ENCODE assay signal across 8 cellular contexts in the genomic region with DNA sequence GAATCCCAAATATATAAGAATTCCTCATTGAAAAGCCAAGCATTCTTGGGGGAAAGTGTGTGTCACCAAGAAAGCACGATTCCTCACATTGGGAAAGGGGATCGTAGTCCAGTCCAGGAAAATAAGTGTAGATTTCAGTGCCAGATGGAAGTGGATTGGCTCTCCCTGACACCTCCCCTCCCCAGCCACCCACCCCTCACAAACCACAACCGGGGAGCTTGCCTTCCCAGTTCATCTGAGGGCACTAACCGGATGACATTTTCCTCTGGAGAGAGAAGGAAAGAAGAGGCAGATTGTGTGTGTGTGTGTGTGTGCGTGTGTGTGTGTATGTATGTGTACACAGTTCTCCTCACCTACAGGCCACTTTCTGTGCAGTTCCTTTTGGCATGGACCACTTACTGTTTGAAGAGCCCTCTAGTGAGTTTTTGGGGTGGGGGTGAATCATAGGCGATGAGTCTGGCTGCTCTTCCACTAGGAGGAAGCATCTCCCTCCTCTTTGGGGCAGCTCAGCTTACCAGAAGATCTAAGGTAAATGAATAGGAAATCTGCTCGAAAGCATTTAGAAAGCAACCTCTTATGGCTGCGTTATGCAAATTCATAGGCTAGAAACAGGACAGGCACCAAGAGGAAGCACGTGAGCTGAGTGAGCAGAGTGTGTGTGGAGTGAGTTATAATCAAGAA. TPM values are rescaled to one million over a fixed set of nuclear protein-coding genes. Genes with fewer than 3 reads are reported as not detected.
DNase-seq lines count a peak whose midpoint lies in the region; ATAC-seq and TF ChIP-seq lines count a peak whose summit lies in the region.

No MANE protein-coding gene starts in this region.

- no peak for TF ChIP-seq EP300 in SK-N-SH (IDR thresholded peaks at IDR 0.05; ENCODE audit: borderline replicate concordance in 1 of 2, low read depth in 1 of 2, low read length in 1 of 2)

- no peak overlapping the region for H2AFZ ChIP-seq in SK-N-SH (ENCODE audit: low read depth)

- H3K4me2 ChIP-seq in SK-N-SH = no peak overlapping the region

- no peak for DNase-seq in SK-N-SH
- peak; percentile 56 for DNase-seq in dedifferentiated amniotic fluid mesenchymal stem cell (ENCODE audit: extremely low spot score)
- DNase-seq in retinal pigment epithelial cell (ENCODE audit: low read depth) = no peak
- DNase-seq in HEK293T (ENCODE audit: extremely low spot score) = no peak
- no peak for DNase-seq in stimulated activated CD4-positive, alpha-beta T cell treated with anti-CD3 and anti-CD28 coated beads, Interleukin-12 subunit alpha, Interleukin-12 subunit beta, amount 100 ng/mL, for 4 hours
- no peak for DNase-seq in ACHN

- CTCF ChIA-PET in SK-N-SH (lab: Yijun Ruan, JAX) (interaction anchor here (1.1 kb wide), 2 partner anchors 19 to 451 kb away, joined by 3 read pairs; no protein-coding TSS in a partner anchor), HEK293T (lab: Yijun Ruan, JAX) (interaction anchor here (1.0 kb wide), 1 partner anchor 171 kb away, joined by 3 read pairs; no protein-coding TSS in a partner anchor)

- H3K9me2 ChIP-seq in SK-N-SH = no peaks in the 10 kb centered on the region

- no peaks in the 10 kb centered on the region for H3K79me2 ChIP-seq in SK-N-SH (ENCODE audit: insufficient read depth)

- in situ Hi-C loops in ACHN (cut with HindIII; ENCODE audit: low pct_ligation_motif_present, low pct_unique_long_range_greater_than_20kb, low sequenced_read_pairs) = no loop called here

- no peak overlapping the region for H3K27ac ChIP-seq in SK-N-SH (ENCODE audit: low read depth in 2 of 2, low read length in 1 of 2)

- 0 out of 2 replicates have a peak, but pooled peaks have one; percentile 12 for TF ChIP-seq RAD21 in SK-N-SH (IDR thresholded peaks at IDR 0.05; ENCODE audit: low read length)

- H3K4me3 ChIP-seq in SK-N-SH (ENCODE audit: low read depth in 2 of 2, low read length in 1 of 2) (no peak overlapping the region), retinal pigment epithelial cell (ENCODE audit: low read length) (no peak overlapping the region)

- 46% methylated on average over 9 of the region's 9 CpGs for WGBS in SK-N-SH (ENCODE audit: low lambda C conversion rate)

- TF ChIP-seq CTCF in SK-N-SH (IDR thresholded peaks at IDR 0.05) = no peak
- peak; percentile 21 for TF ChIP-seq CTCF in retinal pigment epithelial cell (conservative IDR thresholded peaks at IDR 0.05; ENCODE audit: low read depth, low read length)

- no peak overlapping the region for H3K9ac ChIP-seq in SK-N-SH

- H3K27me3 ChIP-seq in SK-N-SH (ENCODE audit: insufficient read depth) = no peaks in the 10 kb centered on the region

- no peaks in the 10 kb centered on the region for H3K9me3 ChIP-seq in SK-N-SH

- no peaks in the 10 kb centered on the region for H3F3A ChIP-seq in SK-N-SH (replicated peaks; ENCODE audit: insufficient read depth)

- no peaks in the 10 kb centered on the region; a peak in 1 of 4 replicates for H3K4me1 ChIP-seq in SK-N-SH (ENCODE audit: control insufficient read depth in 1 of 2, insufficient read depth in 2 of 2, low read depth in 1 of 2, low read length in 1 of 2)

- ATAC-seq in SK-N-SH treated with all-trans-retinoic acid at 6 μM for 48 hours (no peak), HG03354 (IDR thresholded peaks at IDR 0.05; ENCODE audit: poor library complexity, severe bottlenecking, unreplicated experiment) (peak; percentile 94)

- no peaks in the 10 kb centered on the region for H3K36me3 ChIP-seq in SK-N-SH (replicated peaks in 1 of 2; ENCODE audit: control insufficient read depth in 1 of 2, insufficient read depth in 2 of 2, low read length in 1 of 2)

- no peaks in the 10 kb centered on the region for H4K20me1 ChIP-seq in SK-N-SH (ENCODE audit: insufficient read depth)

- POLR2A ChIA-PET in SK-N-SH (lab: Yijun Ruan, JAX) = interaction anchor here (0.8 kb wide), 1 partner anchor 95 kb away, joined by 3 read pairs; no protein-coding TSS in a partner anchor
- POLR2A ChIA-PET in HEK293T (lab: Yijun Ruan, JAX) = no interaction called here

TF ChIP-seq in SK-N-SH, 30 proteins besides CTCF, POLR2A, EP300 and RAD21 (continues in another document):
- TF ChIP-seq ELF1 (IDR thresholded peaks at IDR 0.05) (no peak), TAF1 (IDR thresholded peaks at IDR 0.05; ENCODE audit: borderline replicate concordance, low read depth, low read length) (no peak)
- TF ChIP-seq, protein P1, sequence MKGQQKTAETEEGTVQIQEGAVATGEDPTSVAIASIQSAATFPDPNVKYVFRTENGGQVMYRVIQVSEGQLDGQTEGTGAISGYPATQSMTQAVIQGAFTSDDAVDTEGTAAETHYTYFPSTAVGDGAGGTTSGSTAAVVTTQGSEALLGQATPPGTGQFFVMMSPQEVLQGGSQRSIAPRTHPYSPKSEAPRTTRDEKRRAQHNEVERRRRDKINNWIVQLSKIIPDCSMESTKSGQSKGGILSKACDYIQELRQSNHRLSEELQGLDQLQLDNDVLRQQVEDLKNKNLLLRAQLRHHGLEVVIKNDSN (IDR thresholded peaks at IDR 0.05; ENCODE audit: borderline replicate concordance, low read depth) = no peak
- TF ChIP-seq, protein P2, sequence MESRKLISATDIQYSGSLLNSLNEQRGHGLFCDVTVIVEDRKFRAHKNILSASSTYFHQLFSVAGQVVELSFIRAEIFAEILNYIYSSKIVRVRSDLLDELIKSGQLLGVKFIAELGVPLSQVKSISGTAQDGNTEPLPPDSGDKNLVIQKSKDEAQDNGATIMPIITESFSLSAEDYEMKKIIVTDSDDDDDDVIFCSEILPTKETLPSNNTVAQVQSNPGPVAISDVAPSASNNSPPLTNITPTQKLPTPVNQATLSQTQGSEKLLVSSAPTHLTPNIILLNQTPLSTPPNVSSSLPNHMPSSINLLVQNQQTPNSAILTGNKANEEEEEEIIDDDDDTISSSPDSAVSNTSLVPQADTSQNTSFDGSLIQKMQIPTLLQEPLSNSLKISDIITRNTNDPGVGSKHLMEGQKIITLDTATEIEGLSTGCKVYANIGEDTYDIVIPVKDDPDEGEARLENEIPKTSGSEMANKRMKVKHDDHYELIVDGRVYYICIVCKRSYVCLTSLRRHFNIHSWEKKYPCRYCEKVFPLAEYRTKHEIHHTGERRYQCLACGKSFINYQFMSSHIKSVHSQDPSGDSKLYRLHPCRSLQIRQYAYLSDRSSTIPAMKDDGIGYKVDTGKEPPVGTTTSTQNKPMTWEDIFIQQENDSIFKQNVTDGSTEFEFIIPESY (IDR thresholded peaks at IDR 0.05; ENCODE audit: borderline replicate concordance, low read depth) = no peak

TF ChIP-seq in SK-N-SH treated with all-trans-retinoic acid at 6 μM for 48 hours, 23 proteins besides CTCF, POLR2A, EP300 and RAD21 (continues in another document):
- no peak for TF ChIP-seq TCF4 (CRISPR knock-in tag; IDR thresholded peaks at IDR 0.05; ENCODE audit: borderline replicate concordance)
- TF ChIP-seq ISL1 (CRISPR knock-in tag; IDR thresholded peaks at IDR 0.05) = no peak
- TF ChIP-seq, protein P3, sequence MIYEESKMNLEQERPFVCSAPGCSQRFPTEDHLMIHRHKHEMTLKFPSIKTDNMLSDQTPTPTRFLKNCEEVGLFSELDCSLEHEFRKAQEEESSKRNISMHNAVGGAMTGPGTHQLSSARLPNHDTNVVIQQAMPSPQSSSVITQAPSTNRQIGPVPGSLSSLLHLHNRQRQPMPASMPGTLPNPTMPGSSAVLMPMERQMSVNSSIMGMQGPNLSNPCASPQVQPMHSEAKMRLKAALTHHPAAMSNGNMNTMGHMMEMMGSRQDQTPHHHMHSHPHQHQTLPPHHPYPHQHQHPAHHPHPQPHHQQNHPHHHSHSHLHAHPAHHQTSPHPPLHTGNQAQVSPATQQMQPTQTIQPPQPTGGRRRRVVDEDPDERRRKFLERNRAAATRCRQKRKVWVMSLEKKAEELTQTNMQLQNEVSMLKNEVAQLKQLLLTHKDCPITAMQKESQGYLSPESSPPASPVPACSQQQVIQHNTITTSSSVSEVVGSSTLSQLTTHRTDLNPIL (CRISPR knock-in tag; IDR thresholded peaks at IDR 0.05; ENCODE audit: low read depth) = no peak

TF ChIP-seq in HEK293T, 16 proteins besides CTCF, POLR2A, EP300 and RAD21:
- TF ChIP-seq L3MBTL2 (conservative IDR thresholded peaks at IDR 0.05) = no peak
- no peak for TF ChIP-seq SP1 (IDR thresholded peaks at IDR 0.05)
- no peak for TF ChIP-seq SUZ12 (IDR thresholded peaks at IDR 0.05)
- no peak for TF ChIP-seq ZNF384 (IDR thresholded peaks at IDR 0.05)
- TF ChIP-seq ELF4 (IDR thresholded peaks at IDR 0.05) = no peak
- TF ChIP-seq, protein P4, sequence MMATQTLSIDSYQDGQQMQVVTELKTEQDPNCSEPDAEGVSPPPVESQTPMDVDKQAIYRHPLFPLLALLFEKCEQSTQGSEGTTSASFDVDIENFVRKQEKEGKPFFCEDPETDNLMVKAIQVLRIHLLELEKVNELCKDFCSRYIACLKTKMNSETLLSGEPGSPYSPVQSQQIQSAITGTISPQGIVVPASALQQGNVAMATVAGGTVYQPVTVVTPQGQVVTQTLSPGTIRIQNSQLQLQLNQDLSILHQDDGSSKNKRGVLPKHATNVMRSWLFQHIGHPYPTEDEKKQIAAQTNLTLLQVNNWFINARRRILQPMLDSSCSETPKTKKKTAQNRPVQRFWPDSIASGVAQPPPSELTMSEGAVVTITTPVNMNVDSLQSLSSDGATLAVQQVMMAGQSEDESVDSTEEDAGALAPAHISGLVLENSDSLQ (IDR thresholded peaks at IDR 0.05) = no peak
- TF ChIP-seq FOXK2 (IDR thresholded peaks at IDR 0.05) = no peak
- TF ChIP-seq ARNT (IDR thresholded peaks at IDR 0.05) = no peak
- no peak for TF ChIP-seq HDGF (IDR thresholded peaks at IDR 0.05; ENCODE audit: borderline replicate concordance)
- TF ChIP-seq TARDBP (IDR thresholded peaks at IDR 0.05) = no peak

RNA-seq across cellular contexts. Expression of a gene that starts 20.8 kb away (rescaled TPM):
- 0.20 and 0.23 TPM in 2 replicates for polyA plus RNA-seq in SK-N-SH (2012; rRNA removed)
- polyA plus RNA-seq in SK-N-SH (2012; cell fraction: cytosol; rRNA removed) = 0.13 and 0.25 TPM in 2 replicates
- polyA plus RNA-seq in SK-N-SH (2012; cell fraction: nucleus; rRNA removed) = 0.32 and 0.40 TPM in 2 replicates
